Comparison of ENCODE assay signal across 13 cellular contexts in the genomic region with DNA sequence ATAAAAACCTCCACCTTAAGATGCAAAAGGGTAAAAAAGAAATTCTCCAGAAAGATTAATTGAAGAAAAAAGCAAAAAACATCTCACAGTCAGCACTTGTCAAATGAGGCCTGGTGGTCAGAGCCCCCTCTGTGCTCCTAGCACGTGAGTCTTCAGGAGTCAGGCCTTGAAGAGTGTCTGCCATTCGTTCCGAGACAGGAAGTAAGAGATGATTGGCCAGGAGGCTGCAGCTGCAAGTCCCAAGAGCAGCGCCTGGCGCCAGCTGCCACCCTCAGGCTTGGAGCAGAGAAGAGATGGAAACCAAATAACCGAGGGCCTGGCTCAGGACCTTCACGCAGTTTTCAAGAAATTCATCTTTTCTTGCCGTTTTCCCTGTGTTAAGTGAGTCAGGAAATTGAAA.
A peak's percentile ranks its signal among the peaks of the same experiment; 100 is the strongest.
DNase-seq lines count a peak whose midpoint lies in the region; ATAC-seq, FAIRE-seq and TF ChIP-seq lines count a peak whose summit lies in the region.
"Had no signal": no experiment of that assay in that cellular context is flagged by ENCODE, and none has a peak within 500 bp of the region (broad histone marks: within the 10 kb centered on the region; RNA-seq: fewer than 3 reads in every experiment).

No MANE protein-coding gene starts in this region.

- no peak overlapping the region for H3K27ac ChIP-seq in K562 (ENCODE audit: extremely low read depth, low read depth, low read length)
- no peak overlapping the region for H3K27ac ChIP-seq in PC-9

- H2AFZ ChIP-seq in K562 (ENCODE audit: low read depth, low read length) (no peak overlapping the region), PC-9 (no peak overlapping the region)

- H3K79me2 ChIP-seq in K562 (ENCODE audit: control insufficient read depth, insufficient read depth, low read length), result no peaks in the 10 kb centered on the region
- H3K79me2 ChIP-seq in PC-9 (ENCODE audit: low read depth), result no peaks in the 10 kb centered on the region

- peak; percentile 37 for DNase-seq in AG08396 (ENCODE audit: low spot score)
- DNase-seq in ELF-1 (ENCODE audit: low read depth, low spot score), result peak; percentile 65
- no peak for DNase-seq in K562 (ENCODE audit: extremely low read depth in 1 of 4, low spot score in 3 of 4)
- peak; percentile 73 for DNase-seq in islet precursor cell
- no peak for DNase-seq in NK-92 treated with Interleukin-12 subunit alpha and Interleukin-12 subunit beta, amount 100 ng/mL, for 24 hours (lab: John Stamatoyannopoulos, UW)
- DNase-seq in PC-9, result no peak
- no peak for DNase-seq in DMS79 treated with DMSO at 0.1 percent for 48 hours (lab: John Stamatoyannopoulos, UW)
- DNase-seq: activated gamma-delta T cell treated with Interleukin-2 at 50 U/mL for 16 hours; left colon; MG63; stimulated activated CD4-positive, alpha-beta T cell treated with anti-CD3 and anti-CD28 coated beads, Interleukin-4, amount 100 ng/mL, for 24 hours had no signal

- peak; percentile 55 for FAIRE-seq in K562 (lab: Jason Lieb, UNC)
- FAIRE-seq: colon had no signal

- no peak for TF ChIP-seq POLR2A in K562 (conservative IDR thresholded peaks at IDR 0.05)

- no peak for TF ChIP-seq EP300 in K562 (IDR thresholded peaks at IDR 0.05; ENCODE audit: low read length)

- H3K36me3 ChIP-seq in K562 (ENCODE audit: control insufficient read depth, insufficient read depth, low read length) (no peaks in the 10 kb centered on the region; the same call in 2 of the 3 replicates), PC-9 (ENCODE audit: low read depth) (no peaks in the 10 kb centered on the region; the same call in 1 of the 2 replicates)
- H3K36me3 ChIP-seq: MG63 had no signal

- BruUV-seq in K562 (replicated peaks; lab: Mats Ljungman, UMichigan), result no TSS peak
- BruUV-seq in PC-9 (replicated peaks; lab: Mats Ljungman, UMichigan), result no TSS peak

- H3K9ac ChIP-seq in K562 (ENCODE audit: insufficient read depth in 1 of 2, low read depth in 2 of 2, low read length in 2 of 2), result no peak overlapping the region

- no peaks in the 10 kb centered on the region for H3K9me2 ChIP-seq in PC-9 (ENCODE audit: insufficient read depth)

- H3K4me1 ChIP-seq in K562 (replicated peaks in 1 of 2; ENCODE audit: control insufficient read depth in 2 of 2, insufficient read depth in 2 of 2, low read length in 2 of 2), result no peaks in the 10 kb centered on the region; a peak in 1 of 5 replicates
- peaks cover 8% of the 10 kb centered on the region for H3K4me1 ChIP-seq in PC-9 (replicated peaks; ENCODE audit: insufficient read depth)

- 86% methylated on average over 8 of the region's 8 CpGs for WGBS in K562 (ENCODE audit: insufficient coverage, low coverage, missing lambda C conversion rate)

- H3F3A ChIP-seq in PC-9 (ENCODE audit: insufficient read depth, low read depth), result no peaks in the 10 kb centered on the region

- no peaks in the 10 kb centered on the region for H3K9me1 ChIP-seq in K562 (ENCODE audit: control insufficient read depth, insufficient read depth, low read length)

- no peak for ATAC-seq in K562
- ATAC-seq in esophagus mucosa, result no peak
- ATAC-seq: left colon had no signal

- CTCF ChIA-PET in K562 (lab: Yijun Ruan, JAX; ENCODE audit: low intra/inter-chr PET ratio), result no interaction called here
- CTCF ChIA-PET in PC-9 (lab: Charles Lee), result no interaction called here

- intact Hi-C loops in K562 (cut with micrococcal nuclease) (no loop called here), PC-9 (cut with micrococcal nuclease; ENCODE audit: unreplicated experiment) (no loop called here)

- in situ Hi-C loops in K562 (cut with MboI), result no loop called here

- H3K27me3 ChIP-seq in K562 (ENCODE audit: control insufficient read depth in 2 of 2, insufficient read depth in 2 of 2, low read length in 2 of 2) (no peaks in the 10 kb centered on the region), PC-9 (ENCODE audit: insufficient read depth, low read depth) (no peaks in the 10 kb centered on the region)
- H3K27me3 ChIP-seq: MG63 had no signal

- POLR2A ChIA-PET in K562 (lab: Yijun Ruan, JAX), result interaction anchor here (0.6 kb wide), 1 partner anchor 9 kb away, joined by 3 read pairs; no protein-coding TSS in a partner anchor
- POLR2A ChIA-PET in PC-9 (lab: Charles Lee; ENCODE audit: unreplicated experiment), result no interaction called here

- TF ChIP-seq RAD21 in K562 (CRISPR knock-in tag; conservative IDR thresholded peaks at IDR 0.05 in 1 of 2, IDR thresholded peaks at IDR 0.05 in 1 of 2), result no peak

- no peaks in the 10 kb centered on the region for H3K9me3 ChIP-seq in K562 (replicated peaks; ENCODE audit: control insufficient read depth, insufficient read depth, low read depth, low read length)
- H3K9me3 ChIP-seq in PC-9 (ENCODE audit: insufficient read depth, low read depth), result no peaks in the 10 kb centered on the region
- H3K9me3 ChIP-seq: MG63 had no signal

- TF ChIP-seq CTCF in K562 (IDR thresholded peaks at IDR 0.05 in 2 of 3, conservative IDR thresholded peaks at IDR 0.05 in 1 of 3; ENCODE audit: insufficient read depth in 2 of 3, low read depth in 1 of 3, low read length in 3 of 3) (no peak), PC-9 (conservative IDR thresholded peaks at IDR 0.05) (no peak)

- H4K20me1 ChIP-seq in K562 (replicated peaks; ENCODE audit: control insufficient read depth, insufficient read depth, low read length) (peaks cover 3% of the 10 kb centered on the region; the same call in 1 of the 2 replicates), PC-9 (ENCODE audit: insufficient read depth) (no peaks in the 10 kb centered on the region)

- H3K4me3 ChIP-seq in K562 (no peak overlapping the region), PC-9 (no peak overlapping the region)
- H3K4me3 ChIP-seq: MG63 had no signal

- H3K4me2 ChIP-seq in K562 (ENCODE audit: insufficient read depth, low read length) (no peak overlapping the region), PC-9 (no peak overlapping the region)

TF ChIP-seq in K562, 482 proteins besides CTCF, POLR2A, EP300 and RAD21:
- TF ChIP-seq MTA2 (IDR thresholded peaks at IDR 0.05; ENCODE audit: low read depth) (no peak), FOXP4 (CRISPR knock-in tag; IDR thresholded peaks at IDR 0.05; ENCODE audit: borderline replicate concordance) (no peak)

Comparison
In these comparisons a context has a peak if more than half of its experiments do, and no peak if none do; other contexts are left out.
1. DNase-seq: peak in AG08396 (single experiment), ELF-1 (single experiment) and islet precursor cell (single experiment); none in K562 (0 of 4), NK-92 treated with Interleukin-12 subunit alpha and Interleukin-12 subunit beta, amount 100 ng/mL, for 24 hours (single experiment), PC-9 (0 of 2) and DMS79 treated with DMSO at 0.1 percent for 48 hours (single experiment).